In genomic region chr4:113292371-113293042, GRCh38 we compare ENCODE assay signal across 9 cellular contexts.
DNase-seq lines count a peak whose midpoint lies in the region; ATAC-seq and TF ChIP-seq lines count a peak whose summit lies in the region.
"Had no signal": no experiment of that assay in that cellular context is flagged by ENCODE, and none has a peak within 500 bp of the region (broad histone marks: within the 10 kb centered on the region; RNA-seq: fewer than 3 reads in every experiment).

No MANE protein-coding gene starts in this region.

- H3K9me3 ChIP-seq in vagina, result no peaks in the 10 kb centered on the region

- CTCF ChIA-PET in activated naive CD4-positive, alpha-beta T cell treated with anti-CD3 and anti-CD28 coated beads for 36 hours (lab: Charles Lee), result interaction anchor here (0.8 kb wide), 1 partner anchor 35 kb away, joined by 3 read pairs; no protein-coding TSS in a partner anchor
- CTCF ChIA-PET in activated CD4-positive, alpha-beta T cell treated with anti-CD3 and anti-CD28 coated beads for 36 hours (lab: Charles Lee), result interaction anchor here (1.1 to 1.4 kb wide), 2 partner anchors 14 to 24 kb away, joined by 3 read pairs; no protein-coding TSS in a partner anchor

- no peak for ATAC-seq in activated CD4-positive, alpha-beta T cell treated with anti-CD3 and anti-CD28 coated beads for 36 hours
- ATAC-seq in GM18909 (IDR thresholded peaks at IDR 0.05; ENCODE audit: poor library complexity, unreplicated experiment), result no peak

- H3K36me3 ChIP-seq in vagina, result no peaks in the 10 kb centered on the region

- no peaks in the 10 kb centered on the region for H3K36me3 Mint-ChIP-seq in neural crest cell (ENCODE audit: low read depth)
- no peaks in the 10 kb centered on the region for H3K36me3 Mint-ChIP-seq in activated naive CD4-positive, alpha-beta T cell treated with anti-CD3 and anti-CD28 coated beads for 36 hours (ENCODE audit: low read depth)
- H3K36me3 Mint-ChIP-seq in activated CD4-positive, alpha-beta T cell treated with anti-CD3 and anti-CD28 coated beads for 36 hours (ENCODE audit: low read depth), result no peaks in the 10 kb centered on the region

- intact Hi-C loops in vagina (cut with DNase I), result loop anchor here (10.0 kb wide), 1 partner anchor 472 kb away; the partner anchor contains the start of gene CAMK2D
- intact Hi-C loops in activated naive CD4-positive, alpha-beta T cell treated with anti-CD3 and anti-CD28 coated beads for 36 hours (cut with micrococcal nuclease), result no loop called here
- intact Hi-C loops in activated CD4-positive, alpha-beta T cell treated with anti-CD3 and anti-CD28 coated beads for 36 hours (cut with DNase I, micrococcal nuclease), result no loop called here

- H3K4me3 ChIP-seq in fibroblast of villous mesenchyme (ENCODE audit: low read depth, low read length) (no peak overlapping the region), vagina (peak overlapping the region; percentile 9 to 34)

- peak overlapping the region; percentile 70 for H3K4me3 Mint-ChIP-seq in neural crest cell
- H3K4me3 Mint-ChIP-seq in activated naive CD4-positive, alpha-beta T cell treated with anti-CD3 and anti-CD28 coated beads for 36 hours, result no peak overlapping the region
- no peak overlapping the region for H3K4me3 Mint-ChIP-seq in activated CD4-positive, alpha-beta T cell treated with anti-CD3 and anti-CD28 coated beads for 36 hours

- POLR2A ChIA-PET in activated CD4-positive, alpha-beta T cell treated with anti-CD3 and anti-CD28 coated beads for 36 hours (lab: Charles Lee), result no interaction called here

- H3K27ac ChIP-seq in vagina, result peak overlapping the region; percentile 87

- H3K27me3 ChIP-seq in vagina, result no peaks in the 10 kb centered on the region

- TF ChIP-seq CTCF in fibroblast of villous mesenchyme (IDR thresholded peaks at IDR 0.05; ENCODE audit: insufficient read depth, low read depth, low read length), result no peak
- no peak for TF ChIP-seq CTCF in neural crest cell (conservative IDR thresholded peaks at IDR 0.05)
- TF ChIP-seq CTCF in vagina (IDR thresholded peaks at IDR 0.05), result no peak

- DNase-seq in NCI-H82 (lab: John Stamatoyannopoulos, UW) (peak; percentile 57), NCI-H82 treated with DMSO at 0.1 percent for 48 hours (lab: John Stamatoyannopoulos, UW; ENCODE audit: unreplicated experiment) (no peak), fibroblast of villous mesenchyme (ENCODE audit: low read depth) (peak; percentile 79), neural crest cell (ENCODE audit: low read depth, low spot score) (peak; percentile 25), vagina (ENCODE audit: extremely low spot score in 2 of 2) (no peak)
- no peak for DNase-seq in activated naive CD4-positive, alpha-beta T cell treated with anti-CD3 and anti-CD28 coated beads for 36 hours
- no peak for DNase-seq in activated CD4-positive, alpha-beta T cell treated with anti-CD3 and anti-CD28 coated beads for 36 hours
- DNase-seq: NCI-H446 had no signal

- H3K4me1 ChIP-seq in vagina, result peaks cover 10% of the 10 kb centered on the region

- no peaks in the 10 kb centered on the region for H3K9me3 Mint-ChIP-seq in neural crest cell
- H3K9me3 Mint-ChIP-seq in activated naive CD4-positive, alpha-beta T cell treated with anti-CD3 and anti-CD28 coated beads for 36 hours, result no peaks in the 10 kb centered on the region
- H3K9me3 Mint-ChIP-seq in activated CD4-positive, alpha-beta T cell treated with anti-CD3 and anti-CD28 coated beads for 36 hours (ENCODE audit: low read depth), result no peaks in the 10 kb centered on the region

- peak overlapping the region; percentile 30 for H3K27ac Mint-ChIP-seq in neural crest cell (ENCODE audit: unreplicated experiment)
- H3K27ac Mint-ChIP-seq in activated naive CD4-positive, alpha-beta T cell treated with anti-CD3 and anti-CD28 coated beads for 36 hours, result no peak overlapping the region
- no peak overlapping the region for H3K27ac Mint-ChIP-seq in activated CD4-positive, alpha-beta T cell treated with anti-CD3 and anti-CD28 coated beads for 36 hours

- peaks cover 49% of the 10 kb centered on the region for H3K4me1 Mint-ChIP-seq in neural crest cell
- no peaks in the 10 kb centered on the region for H3K4me1 Mint-ChIP-seq in activated naive CD4-positive, alpha-beta T cell treated with anti-CD3 and anti-CD28 coated beads for 36 hours (ENCODE audit: low read depth)
- H3K4me1 Mint-ChIP-seq in activated CD4-positive, alpha-beta T cell treated with anti-CD3 and anti-CD28 coated beads for 36 hours, result no peaks in the 10 kb centered on the region

- no peak for TF ChIP-seq POLR2A in vagina (IDR thresholded peaks at IDR 0.05)

- no peaks in the 10 kb centered on the region for H3K27me3 Mint-ChIP-seq in neural crest cell (ENCODE audit: low read depth)
- peaks cover 12% of the 10 kb centered on the region for H3K27me3 Mint-ChIP-seq in activated naive CD4-positive, alpha-beta T cell treated with anti-CD3 and anti-CD28 coated beads for 36 hours (ENCODE audit: low read depth)
- peaks cover 6% of the 10 kb centered on the region for H3K27me3 Mint-ChIP-seq in activated CD4-positive, alpha-beta T cell treated with anti-CD3 and anti-CD28 coated beads for 36 hours

Comparison
In these comparisons a context has a peak if more than half of its experiments do, and no peak if none do; other contexts are left out.
1. DNase-seq: peak in NCI-H82 (single experiment), fibroblast of villous mesenchyme (single experiment) and neural crest cell (single experiment); none in NCI-H82 treated with DMSO at 0.1 percent for 48 hours (single experiment), vagina (0 of 2), activated naive CD4-positive, alpha-beta T cell treated with anti-CD3 and anti-CD28 coated beads for 36 hours (single experiment) and activated CD4-positive, alpha-beta T cell treated with anti-CD3 and anti-CD28 coated beads for 36 hours (single experiment).